13 cellular contexts compared by ENCODE assay signal in the genomic region with DNA sequence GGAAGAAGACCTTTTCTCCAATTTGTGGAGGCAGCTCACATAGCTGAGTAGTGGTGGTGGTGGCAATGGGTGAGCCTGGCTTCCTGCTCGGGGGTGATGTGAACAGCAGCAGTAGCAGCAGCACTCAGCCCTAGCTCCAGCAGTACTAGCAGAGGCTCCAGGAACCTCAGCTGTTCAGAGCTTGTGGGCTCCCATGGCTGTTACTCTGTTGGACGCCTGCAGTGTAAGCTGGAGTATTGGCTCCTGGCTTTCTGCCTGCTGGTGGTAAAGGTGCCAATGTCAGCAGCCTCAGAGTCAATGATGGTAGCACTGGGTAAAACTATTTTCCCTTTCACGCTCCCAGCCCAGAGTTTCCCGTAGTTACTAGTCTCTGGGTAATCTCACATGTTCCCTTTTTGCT. TPM values are rescaled to one million over a fixed set of nuclear protein-coding genes. Genes with fewer than 3 reads are reported as not detected.
DNase-seq lines count a peak whose midpoint lies in the region; ATAC-seq and TF ChIP-seq lines count a peak whose summit lies in the region.
"Had no signal": no experiment of that assay in that cellular context is flagged by ENCODE, and none has a peak within 500 bp of the region (broad histone marks: within the 10 kb centered on the region; RNA-seq: fewer than 3 reads in every experiment).

No MANE protein-coding gene starts in this region.

- no peak for TF ChIP-seq EP300 in transverse colon (IDR thresholded peaks at IDR 0.05; ENCODE audit: low read depth)

- peak overlapping the region; percentile 77 to 98 for H3K27ac ChIP-seq in ascending aorta
- no peak overlapping the region for H3K27ac ChIP-seq in transverse colon
- H3K27ac ChIP-seq: neural progenitor cell, upper lobe of right lung had no signal

- H3K27me3 ChIP-seq in ascending aorta = no peaks in the 10 kb centered on the region
- H3K27me3 ChIP-seq in transverse colon = no peaks in the 10 kb centered on the region
- H3K27me3 ChIP-seq: neural progenitor cell, upper lobe of right lung had no signal

- WGBS in transverse colon (ENCODE audit: low coverage in 1 of 2), 2 donors = 47 to 64% methylated on average over 2 to 3 of the region's 4 CpGs

- ATAC-seq in Right ventricle myocardium superior (ENCODE audit: poor library complexity) (no peak), Right ventricle myocardium inferior (no peak), left colon (no peak), HG02973 (IDR thresholded peaks at IDR 0.05; ENCODE audit: unreplicated experiment) (no peak), GM18511 (IDR thresholded peaks at IDR 0.05; ENCODE audit: unreplicated experiment) (no peak), HG03342 (IDR thresholded peaks at IDR 0.05; ENCODE audit: unreplicated experiment) (no peak)
- ATAC-seq: upper lobe of right lung had no signal

- in situ Hi-C loops in transverse colon (cut with MboI; ENCODE audit: low pct_ligation_motif_present in 1 of 4, low pct_unique_long_range_greater_than_20kb in 1 of 4, low sequenced_read_pairs in 3 of 4) = loop anchor here (25.0 kb wide), 1 partner anchor 557 kb away; a partner anchor contains a TSS

- TF ChIP-seq CTCF in ascending aorta (IDR thresholded peaks at IDR 0.05) (no peak), transverse colon (IDR thresholded peaks at IDR 0.05) (no peak)

- intact Hi-C loops in Right ventricle myocardium superior (cut with DNase I) = no loop called here
- intact Hi-C loops in Right ventricle myocardium inferior (cut with DNase I) = loop anchor here (5.0 kb wide), 1 partner anchor 48 kb away; a partner anchor contains a TSS
- intact Hi-C loops in ascending aorta (cut with DNase I) = loop anchor here (5.0 kb wide), 4 partner anchors 107 to 657 kb away; a partner anchor contains a TSS
- intact Hi-C loops in left colon (cut with DNase I, micrococcal nuclease) = no loop called here
- intact Hi-C loops in transverse colon (cut with DNase I; ENCODE audit: low total_unique reads) = no loop called here

- H3K36me3 ChIP-seq in ascending aorta (no peaks in the 10 kb centered on the region), transverse colon (no peaks in the 10 kb centered on the region)
- H3K36me3 ChIP-seq: upper lobe of right lung had no signal

- H3K4me1 ChIP-seq in ascending aorta (peaks cover 5 to 20% of the 10 kb centered on the region in 2 donors), transverse colon (peaks cover 0 to 29% (median 11%) of the 10 kb centered on the region in 4 donors)

- DNase-seq in Right ventricle myocardium superior (peak; percentile 59), Right ventricle myocardium inferior (ENCODE audit: missing footprints) (no peak), ascending aorta (ENCODE audit: low spot score in 2 of 2) (peak; percentile 24 to 89), left colon (peak; percentile 37 to 49), transverse colon (peak; percentile 34)
- DNase-seq: activated CD4-positive, CD25-positive, alpha-beta regulatory T cell; activated naive CD4-positive, alpha-beta T cell treated with Interleukin-2 at 50 U/mL for 16 hours; NCI-H146; upper lobe of right lung had no signal

- TF ChIP-seq POLR2A in transverse colon (IDR thresholded peaks at IDR 0.05) = no peak

- H3K4me3 ChIP-seq in ascending aorta = no peak overlapping the region
- H3K4me3 ChIP-seq in transverse colon = no peak overlapping the region
- H3K4me3 ChIP-seq: neural progenitor cell, upper lobe of right lung had no signal

- H3K9me3 ChIP-seq in ascending aorta (no peaks in the 10 kb centered on the region), transverse colon (no peaks in the 10 kb centered on the region)
- H3K9me3 ChIP-seq: upper lobe of right lung had no signal

RNA-seq across cellular contexts. Expression of a gene that starts 3.1 kb away (rescaled TPM):
- total RNA-seq in Right ventricle myocardium superior (17.3 TPM), Right ventricle myocardium inferior (19.7 TPM), ascending aorta (16.3 TPM), left colon (10 to 100 TPM; 31.3 to 44.1 TPM), transverse colon (10 to 100 TPM in 3 of 4 donors, 1 to 10 TPM in 1; 9.4 to 29.1 (median 18.2) TPM)

RNA-seq across cellular contexts. Expression of a gene that starts 46.4 kb away (rescaled TPM):
- total RNA-seq in Right ventricle myocardium superior (22.3 TPM), Right ventricle myocardium inferior (25.6 TPM), ascending aorta (3.1 TPM), left colon (10 to 100 TPM; 24.7 to 27.6 TPM), transverse colon (10 to 100 TPM; 21.3 to 40.0 (median 34.1) TPM)

Comparison
In these comparisons a context has a peak if more than half of its experiments do, and no peak if none do; other contexts are left out.
1. intact Hi-C loops: an anchor here in Right ventricle myocardium inferior (5.0 kb wide) and ascending aorta (5.0 kb wide); none called in Right ventricle myocardium superior, left colon and transverse colon.
2. H3K27ac ChIP-seq: peak in ascending aorta (2 of 2); none in transverse colon (0 of 4).